ENCODE assay signal across 9 cellular contexts in the genomic region with DNA sequence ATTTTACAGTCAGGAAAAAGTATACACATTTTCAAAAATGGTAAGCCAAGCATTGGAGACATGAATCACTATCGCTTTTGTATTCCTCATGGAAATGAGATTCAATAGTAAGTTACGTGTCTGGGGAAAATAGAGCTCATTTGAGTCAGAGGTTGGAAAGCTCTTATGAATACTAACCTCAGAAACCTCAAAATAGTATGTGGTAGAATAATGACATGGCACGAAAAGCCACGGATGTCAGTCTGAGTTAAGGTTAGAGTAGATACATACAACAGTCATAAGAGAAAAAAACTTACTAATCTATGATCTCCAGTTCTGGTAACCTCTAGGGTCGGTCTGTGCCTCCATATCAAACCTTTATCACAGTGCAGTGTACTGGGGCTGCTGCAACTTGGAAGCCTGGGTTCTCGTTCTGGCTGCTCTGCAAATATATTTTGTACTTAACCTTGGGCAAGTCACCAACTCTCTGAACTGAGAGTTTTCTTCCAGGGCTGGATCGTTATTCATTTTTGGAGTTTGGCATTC. TPM values are rescaled to one million over a fixed set of nuclear protein-coding genes. Genes with fewer than 3 reads are reported as not detected.
DNase-seq lines count a peak whose midpoint lies in the region; ATAC-seq and TF ChIP-seq lines count a peak whose summit lies in the region.
"Had no signal": no experiment of that assay in that cellular context is flagged by ENCODE, and none has a peak within 500 bp of the region (broad histone marks: within the 10 kb centered on the region; RNA-seq: fewer than 3 reads in every experiment).

No MANE protein-coding gene starts in this region.

- peaks cover 28% of the 10 kb centered on the region for H3K36me3 ChIP-seq in adipocyte (ENCODE audit: control insufficient read depth, insufficient read depth, low read length, severe bottlenecking)
- H3K36me3 ChIP-seq in colonic mucosa = no peaks in the 10 kb centered on the region

- H3K4me3 ChIP-seq in adipocyte (ENCODE audit: low read length) (peak overlapping the region; percentile 46), colonic mucosa (no peak overlapping the region)

- H3K27ac ChIP-seq in colonic mucosa = no peak overlapping the region
- H3K27ac ChIP-seq: HL-60 had no signal

- intact Hi-C loops in colonic mucosa (cut with DNase I) = no loop called here

- H3K4me1 ChIP-seq in adipocyte (ENCODE audit: control insufficient read depth, insufficient read depth, low read length) (peaks cover 80% of the 10 kb centered on the region), colonic mucosa (no peaks in the 10 kb centered on the region)

- H3K9ac ChIP-seq in adipocyte (ENCODE audit: low read length) (peak overlapping the region; percentile 60), colonic mucosa (ENCODE audit: low read depth in 2 of 2, low read length in 2 of 2) (no peak overlapping the region)

- ATAC-seq in HG03378 (IDR thresholded peaks at IDR 0.05; ENCODE audit: unreplicated experiment) = peak; percentile 63

- DNase-seq in GF-D8 (lab: John Stamatoyannopoulos, UW) = peak; percentile 23
- peak; percentile 92 for DNase-seq in adipocyte (ENCODE audit: low read depth)
- peak; percentile 93 for DNase-seq in non-pigmented ciliary epithelial cell (ENCODE audit: low read depth)
- no peak for DNase-seq in germinal center (ENCODE audit: low spot score)
- no peak for DNase-seq in NCI-H2081 (lab: John Stamatoyannopoulos, UW)
- DNase-seq in colonic mucosa = no peak
- no peak for DNase-seq in activated gamma-delta T cell (lab: John Stamatoyannopoulos, UW)

- H3K9me3 ChIP-seq in adipocyte (ENCODE audit: control insufficient read depth, low read length) = no peaks in the 10 kb centered on the region
- H3K9me3 ChIP-seq in colonic mucosa = no peaks in the 10 kb centered on the region

- H3K27me3 ChIP-seq in adipocyte (replicated peaks; ENCODE audit: control insufficient read depth, insufficient read depth, low read length) (no peaks in the 10 kb centered on the region), colonic mucosa (no peaks in the 10 kb centered on the region)

- TF ChIP-seq CTCF in colonic mucosa (IDR thresholded peaks at IDR 0.05) = no peak

RNA-seq across cellular contexts. Expression of gene MAP1B, which starts 31.7 kb away (rescaled TPM):
- 10 to 100 TPM in 1 of 2 donors, 1 to 10 TPM in 1; 6.1 to 16.2 TPM for total RNA-seq in colonic mucosa

Comparison
In these comparisons a context has a peak if more than half of its experiments do, and no peak if none do; other contexts are left out.
1. DNase-seq: peak in GF-D8 (single experiment), adipocyte (single experiment) and non-pigmented ciliary epithelial cell (single experiment); none in germinal center (single experiment), NCI-H2081 (0 of 2), colonic mucosa (single experiment) and activated gamma-delta T cell (single experiment).